In the genomic region with DNA sequence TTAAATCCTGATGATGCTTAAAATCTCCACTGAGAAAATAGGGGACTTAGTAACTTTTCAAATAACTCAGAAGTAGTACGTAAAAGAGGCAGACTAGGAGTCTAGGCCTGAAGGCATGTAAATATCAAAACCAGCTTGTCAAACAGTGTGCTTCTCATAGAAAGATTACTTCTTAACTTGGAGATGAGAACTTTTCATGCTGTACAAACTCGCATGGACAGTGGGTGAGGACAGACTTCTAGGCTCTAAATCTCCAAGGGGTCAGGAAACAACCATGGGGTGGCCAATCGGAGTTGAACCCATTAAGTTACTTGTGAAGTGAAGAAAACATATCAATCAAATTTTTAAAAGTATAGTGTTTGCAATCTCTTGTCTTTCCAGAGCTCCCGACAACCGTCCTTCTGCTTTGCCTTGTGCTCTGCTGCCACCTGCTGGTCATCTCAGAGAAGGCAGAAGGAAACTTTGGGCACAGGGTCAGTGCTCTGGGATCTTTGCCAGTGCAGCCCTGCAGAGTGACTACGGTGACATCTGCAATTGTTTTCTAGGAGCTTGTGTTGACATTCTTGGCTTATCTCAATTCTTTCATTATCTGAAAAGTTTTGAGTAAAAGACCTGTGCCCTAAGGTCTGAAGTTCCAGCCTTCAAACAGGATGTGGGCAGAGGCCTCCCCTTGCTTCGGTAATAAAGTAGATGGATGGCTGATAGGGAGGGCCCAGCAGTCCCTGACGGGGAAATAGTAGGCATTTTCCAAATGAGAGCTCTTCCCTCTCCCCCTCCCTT, we compare ENCODE assay signal across 1 cellular context.
TF ChIP-seq lines count a peak whose summit lies in the region.

No MANE protein-coding gene starts in this region.

TF ChIP-seq in K562, 482 proteins besides CTCF, POLR2A, EP300 and RAD21 (continued from another document):
- TF ChIP-seq HES1 (IDR thresholded peaks at IDR 0.05; ENCODE audit: low read depth) (peak; percentile 94), PYGO2 (tag; IDR thresholded peaks at IDR 0.05) (no peak), POLR2AphosphoS5 (IDR thresholded peaks at IDR 0.05; ENCODE audit: control insufficient read depth, insufficient read depth, low read depth, low read length) (peak; percentile 38; the same call in 1 of the 2 replicates), ATF7 (IDR thresholded peaks at IDR 0.05) (peak; percentile 66), ZFPM2 (CRISPR knock-in tag; IDR thresholded peaks at IDR 0.05) (no peak), CHD4 (IDR thresholded peaks at IDR 0.05; ENCODE audit: insufficient read depth, insufficient replicate concordance, low read depth, low read length, poor library complexity, severe bottlenecking) (no peak), ZNF41 (CRISPR knock-in tag; conservative IDR thresholded peaks at IDR 0.05) (no peak), U2AF2 (optimal IDR thresholded peaks at IDR 0.05; ENCODE audit: low read depth, low read length) (no peak), TSC22D4 (tag; IDR thresholded peaks at IDR 0.05) (no peak), ZC3H11A (IDR thresholded peaks at IDR 0.05; ENCODE audit: low read depth, low read length) (no peak), MAZ (CRISPR knock-in tag; conservative IDR thresholded peaks at IDR 0.05 in 1 of 2, IDR thresholded peaks at IDR 0.05 in 1 of 2) (peak; percentile 24 to 52; a peak in 2 of 4 replicates), CBFA2T2 (conservative IDR thresholded peaks at IDR 0.05) (no peak; the same call in 1 of the 2 replicates), CLOCK (CRISPR knock-in tag; IDR thresholded peaks at IDR 0.05; ENCODE audit: borderline replicate concordance) (no peak), HNRNPL (IDR thresholded peaks at IDR 0.05; ENCODE audit: low read depth, low read length) (no peak), ETV5 (CRISPR knock-in tag; IDR thresholded peaks at IDR 0.05; ENCODE audit: low read depth) (peak; percentile 82), HDAC1 (IDR thresholded peaks at IDR 0.05) (peak in 1 of 2 experiments; percentile 44; a peak in 2 of 4 replicates), BHLHE40 (IDR thresholded peaks at IDR 0.05; ENCODE audit: low read length) (0 out of 2 replicates have a peak, but pooled peaks have one; percentile 53), ZNF79 (CRISPR knock-in tag; IDR thresholded peaks at IDR 0.05; ENCODE audit: low read depth) (no peak), POLR2B (IDR thresholded peaks at IDR 0.05; ENCODE audit: low read depth, partially characterized antibody) (no peak), TCF3 (CRISPR knock-in tag; IDR thresholded peaks at IDR 0.05) (peak; percentile 46), RB1 (IDR thresholded peaks at IDR 0.05; ENCODE audit: low read depth) (peak; percentile 31; the same call in 1 of the 2 replicates), TBL1XR1 (IDR thresholded peaks at IDR 0.05; ENCODE audit: low read length in 2 of 2) (peak in 1 of 2 experiments; percentile 80; a peak in 2 of 4 replicates), NCOA6 (IDR thresholded peaks at IDR 0.05) (no peak), MAFK (IDR thresholded peaks at IDR 0.05; ENCODE audit: low read length) (no peak), CTBP1 (IDR thresholded peaks at IDR 0.05; ENCODE audit: borderline replicate concordance) (peak; percentile 96), TEAD1 (CRISPR knock-in tag; IDR thresholded peaks at IDR 0.05) (peak; percentile 82 to 96; a peak in 3 of 4 replicates), SMARCA4 (IDR thresholded peaks at IDR 0.05) (peak; percentile 76; the same call in 1 of the 2 replicates), KLF10 (CRISPR knock-in tag; IDR thresholded peaks at IDR 0.05) (no peak), DPF2 (IDR thresholded peaks at IDR 0.05) (peak; percentile 81)
- TF ChIP-seq, protein P1, sequence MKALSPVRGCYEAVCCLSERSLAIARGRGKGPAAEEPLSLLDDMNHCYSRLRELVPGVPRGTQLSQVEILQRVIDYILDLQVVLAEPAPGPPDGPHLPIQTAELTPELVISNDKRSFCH (CRISPR knock-in tag; IDR thresholded peaks at IDR 0.05) = no peak
- TF ChIP-seq, protein P1 (tag; IDR thresholded peaks at IDR 0.05) = 0 out of 2 replicates have a peak, but pooled peaks have one; percentile 29
- TF ChIP-seq, protein P2, sequence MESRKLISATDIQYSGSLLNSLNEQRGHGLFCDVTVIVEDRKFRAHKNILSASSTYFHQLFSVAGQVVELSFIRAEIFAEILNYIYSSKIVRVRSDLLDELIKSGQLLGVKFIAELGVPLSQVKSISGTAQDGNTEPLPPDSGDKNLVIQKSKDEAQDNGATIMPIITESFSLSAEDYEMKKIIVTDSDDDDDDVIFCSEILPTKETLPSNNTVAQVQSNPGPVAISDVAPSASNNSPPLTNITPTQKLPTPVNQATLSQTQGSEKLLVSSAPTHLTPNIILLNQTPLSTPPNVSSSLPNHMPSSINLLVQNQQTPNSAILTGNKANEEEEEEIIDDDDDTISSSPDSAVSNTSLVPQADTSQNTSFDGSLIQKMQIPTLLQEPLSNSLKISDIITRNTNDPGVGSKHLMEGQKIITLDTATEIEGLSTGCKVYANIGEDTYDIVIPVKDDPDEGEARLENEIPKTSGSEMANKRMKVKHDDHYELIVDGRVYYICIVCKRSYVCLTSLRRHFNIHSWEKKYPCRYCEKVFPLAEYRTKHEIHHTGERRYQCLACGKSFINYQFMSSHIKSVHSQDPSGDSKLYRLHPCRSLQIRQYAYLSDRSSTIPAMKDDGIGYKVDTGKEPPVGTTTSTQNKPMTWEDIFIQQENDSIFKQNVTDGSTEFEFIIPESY (CRISPR knock-in tag; IDR thresholded peaks at IDR 0.05) = 0 out of 2 replicates have a peak, but pooled peaks have one; percentile 47
TF ChIP-seq in K562: peak in this region for 83.
